ENCODE assay signal across 22 cellular contexts in genomic region chr17:4542726-4543191, GRCh38. TPM values are rescaled to one million over a fixed set of nuclear protein-coding genes. Genes with fewer than 3 reads are reported as not detected.
A peak's percentile ranks its signal among the peaks of the same experiment; 100 is the strongest.
DNase-seq lines count a peak whose midpoint lies in the region; ATAC-seq, FAIRE-seq and TF ChIP-seq lines count a peak whose summit lies in the region.
"Had no signal": no experiment of that assay in that cellular context is flagged by ENCODE, and none has a peak within 500 bp of the region (broad histone marks: within the 10 kb centered on the region; RNA-seq: fewer than 3 reads in every experiment).

No MANE protein-coding gene starts in this region.

- H3K27ac ChIP-seq in HepG2 (ENCODE audit: extremely low read length, insufficient read depth, low read length) (no peak overlapping the region), right lobe of liver (no peak overlapping the region), H1 (ENCODE audit: low read depth, low read length) (no peak overlapping the region), temporal lobe (ENCODE audit: low read depth, low read length) (peak overlapping the region; percentile 52)
- H3K27ac ChIP-seq: A549, C4-2B, Peyer's patch had no signal

- H3K4me1 Mint-ChIP-seq in stimulated activated effector memory CD8-positive, alpha-beta T cell treated with anti-CD3 and anti-CD28 coated beads, Interleukin-12 subunit alpha, Interleukin-12 subunit beta, amount 100 ng/mL, for 72 hours: no peaks in the 10 kb centered on the region
- no peaks in the 10 kb centered on the region for H3K4me1 Mint-ChIP-seq in HFFc6 (ENCODE audit: low read depth)

- ATAC-seq in HepG2 (no peak), right lobe of liver (no peak)
- no peak for ATAC-seq in stimulated activated effector memory CD8-positive, alpha-beta T cell treated with anti-CD3 and anti-CD28 coated beads, Interleukin-12 subunit alpha, Interleukin-12 subunit beta, amount 100 ng/mL, for 72 hours
- ATAC-seq: A549 had no signal

- H3K27me3 Mint-ChIP-seq in HFFc6 (ENCODE audit: insufficient read depth): peaks cover 6% of the 10 kb centered on the region

- H3K9me3 Mint-ChIP-seq in stimulated activated effector memory CD8-positive, alpha-beta T cell treated with anti-CD3 and anti-CD28 coated beads, Interleukin-12 subunit alpha, Interleukin-12 subunit beta, amount 100 ng/mL, for 72 hours: no peaks in the 10 kb centered on the region
- H3K9me3 Mint-ChIP-seq in HFFc6: no peaks in the 10 kb centered on the region

- no peak overlapping the region for H2BK12ac ChIP-seq in H1 (ENCODE audit: low read depth, low read length)

- no peak for TF ChIP-seq EP300 in HepG2 (IDR thresholded peaks at IDR 0.05; ENCODE audit: low read depth in 2 of 2, low read length in 2 of 2)
- no peak for TF ChIP-seq EP300 in HepG2 (CRISPR knock-in tag; IDR thresholded peaks at IDR 0.05; ENCODE audit: borderline replicate concordance)
- TF ChIP-seq EP300 in H1 (IDR thresholded peaks at IDR 0.05; ENCODE audit: borderline replicate concordance in 1 of 2, low read depth in 2 of 2, low read length in 2 of 2): no peak

- H3K79me2 ChIP-seq in HepG2 (ENCODE audit: insufficient read depth, low read length) (no peaks in the 10 kb centered on the region), H1 (ENCODE audit: control insufficient read depth in 1 of 2, insufficient read depth in 2 of 2, low read length in 2 of 2) (no peaks in the 10 kb centered on the region)

- no peak overlapping the region for H2BK15ac ChIP-seq in H1 (ENCODE audit: low read length)

- H2AFZ ChIP-seq in HepG2 (ENCODE audit: low read length) (no peak overlapping the region), H1 (ENCODE audit: low read length) (no peak overlapping the region)

- POLR2A ChIA-PET in HepG2 (lab: Yijun Ruan, JAX): interaction anchor here (0.9 kb wide), 1 partner anchor 16 kb away, joined by 3 read pairs; no protein-coding TSS in a partner anchor
- POLR2A ChIA-PET in H1 (lab: Charles Lee; ENCODE audit: partially characterized antibody): interaction anchor here (0.9 to 37.1 kb wide), 4 partner anchors 4 to 128 kb away, joined by 3 to 546 read pairs (median 275); partner anchors contain the start of genes GGT6 and MYBBP1A

- no peak for FAIRE-seq in HepG2 (lab: Jason Lieb, UNC)
- no peak for FAIRE-seq in H1 (lab: Jason Lieb, UNC)
- FAIRE-seq: A549 had no signal

- H3K4me3 ChIP-seq in HepG2 (replicated peaks in 1 of 3; ENCODE audit: insufficient read depth in 1 of 3, low read depth in 2 of 3, low read length in 3 of 3): no peak overlapping the region
- no peak overlapping the region for H3K4me3 ChIP-seq in right lobe of liver
- H3K4me3 ChIP-seq in H1 (ENCODE audit: extremely low read depth in 1 of 4, insufficient read depth in 2 of 4, low read depth in 3 of 4, low read length in 4 of 4): no peak overlapping the region
- H3K4me3 ChIP-seq: A549, Peyer's patch had no signal

- no peak overlapping the region for H3K56ac ChIP-seq in H1 (replicated peaks; ENCODE audit: insufficient read length, low read depth, low read length)

- in situ Hi-C loops in HepG2 (cut with HindIII; ENCODE audit: extremely low pct_ligation_motif_present, low pct_unique_long_range_greater_than_20kb): no loop called here

- TF ChIP-seq RAD21 in HepG2 (CRISPR knock-in tag; IDR thresholded peaks at IDR 0.05) (no peak), H1 (IDR thresholded peaks at IDR 0.05 in 1 of 2, conservative IDR thresholded peaks at IDR 0.05 in 1 of 2; ENCODE audit: low read depth in 2 of 2, low read length in 2 of 2) (no peak)

- H4K5ac ChIP-seq in H1 (ENCODE audit: insufficient read length, low read depth, low read length): no peak overlapping the region

- WGBS in HepG2 (ENCODE audit: low lambda C conversion rate): 94% methylated on average over 17 of the region's 19 CpGs
- 98% methylated on average over 9 of the region's 19 CpGs for WGBS in right lobe of liver (ENCODE audit: insufficient coverage, low coverage, low lambda C conversion rate, missing lambda C conversion rate)
- 98% methylated on average over 15 of the region's 19 CpGs; no CpG with 5 or more reads in 1 of the 2 experiments for WGBS in H1 (ENCODE audit: extremely low coverage in 1 of 2, insufficient coverage in 1 of 2, insufficient read length in 1 of 2, insufficient replicate concordance in 2 of 2, low coverage in 1 of 2, low lambda C conversion rate in 2 of 2, missing lambda C conversion rate in 1 of 2), 2 experiments

- no peak overlapping the region for H2BK120ac ChIP-seq in H1 (replicated peaks; ENCODE audit: low read depth, low read length)

- H3K4ac ChIP-seq in H1 (replicated peaks; ENCODE audit: insufficient read length, low read depth, low read length): no peak overlapping the region

- no peak overlapping the region for H2AK5ac ChIP-seq in H1 (ENCODE audit: low read depth, low read length)

- no peak overlapping the region for H3K4me2 ChIP-seq in HepG2 (ENCODE audit: low read depth, low read length)
- H3K4me2 ChIP-seq in H1 (ENCODE audit: insufficient read depth in 1 of 2, low read depth in 2 of 2, low read length in 2 of 2): no peak overlapping the region
- H3K4me2 ChIP-seq: A549, SK-N-SH had no signal

- no peak for TF ChIP-seq CTCF in HepG2 (CRISPR knock-in tag; IDR thresholded peaks at IDR 0.05)
- TF ChIP-seq CTCF in right lobe of liver (IDR thresholded peaks at IDR 0.05): no peak
- TF ChIP-seq CTCF in H1 (IDR thresholded peaks at IDR 0.05; ENCODE audit: control extremely low read depth in 1 of 3, insufficient read depth in 1 of 3, low read depth in 1 of 3, low read length in 3 of 3): no peak
- no peak for TF ChIP-seq CTCF in HFFc6 (IDR thresholded peaks at IDR 0.05)

- H3K27me3 ChIP-seq in HepG2 (ENCODE audit: control insufficient read depth in 1 of 2, insufficient read depth in 2 of 2, low read length in 2 of 2) (no peaks in the 10 kb centered on the region), right lobe of liver (no peaks in the 10 kb centered on the region), H1 (replicated peaks in 1 of 4; ENCODE audit: control insufficient read depth in 3 of 4, extremely low read depth in 1 of 4, insufficient read depth in 3 of 4, low read length in 3 of 4) (no peaks in the 10 kb centered on the region)
- H3K27me3 ChIP-seq: Peyer's patch had no signal

- BruUV-seq in HepG2 (replicated peaks; lab: Mats Ljungman, UMichigan): no TSS peak

- no peak overlapping the region for H3K14ac ChIP-seq in H1 (ENCODE audit: insufficient read length)

- intact Hi-C loops in HepG2 (cut with micrococcal nuclease; ENCODE audit: unreplicated experiment) (no loop called here), right lobe of liver (cut with DNase I) (loop anchor here in 1 of 2 donors (10.0 kb wide), 1 partner anchor 118 kb away; no protein-coding TSS in a partner anchor)

- no peaks in the 10 kb centered on the region for H3K79me1 ChIP-seq in H1 (ENCODE audit: low read depth, low read length)

- H3K9me3 ChIP-seq in HepG2 (ENCODE audit: low read length) (no peaks in the 10 kb centered on the region), right lobe of liver (no peaks in the 10 kb centered on the region), H1 (ENCODE audit: insufficient read depth in 2 of 2, low read depth in 1 of 2, low read length in 1 of 2) (no peaks in the 10 kb centered on the region)
- H3K9me3 ChIP-seq: A549, Peyer's patch, SK-N-SH had no signal

- no peak for TF ChIP-seq POLR2A in HepG2 (IDR thresholded peaks at IDR 0.05; ENCODE audit: insufficient read depth in 1 of 2, low read depth in 2 of 2, low read length in 2 of 2)
- no peak for TF ChIP-seq POLR2A in right lobe of liver (IDR thresholded peaks at IDR 0.05)
- TF ChIP-seq POLR2A in H1 (IDR thresholded peaks at IDR 0.05; ENCODE audit: control extremely low read depth in 1 of 2, low read depth in 2 of 2, low read length in 2 of 2): no peak

- 0 out of 2 replicates have a peak overlapping the region, but pooled peaks have one; percentile 68 for H4K8ac ChIP-seq in H1 (ENCODE audit: extremely low read depth, insufficient read depth, low read length)

- H3K36me3 ChIP-seq in HepG2 (replicated peaks in 1 of 2; ENCODE audit: control insufficient read depth in 1 of 2, insufficient read depth in 2 of 2, low read length in 2 of 2) (peaks cover 39 to 80% of the 10 kb centered on the region in 2 experiments), right lobe of liver (peaks cover 0 to 44% (median 8%) of the 10 kb centered on the region in 4 donors), H1 (ENCODE audit: control insufficient read depth in 2 of 4, insufficient read depth in 4 of 4, low read length in 3 of 4) (peaks cover 33 to 83% (median 57%) of the 10 kb centered on the region in 4 experiments)

- H3K23ac ChIP-seq in H1 (ENCODE audit: insufficient read length): no peak overlapping the region

- H4K91ac ChIP-seq in H1 (replicated peaks; ENCODE audit: insufficient read length, low read length): no peak overlapping the region

- CTCF ChIA-PET in HepG2 (lab: Yijun Ruan, JAX; ENCODE audit: low intra/inter-chr PET ratio, low total read pairs) (no interaction called here), H1 (lab: Charles Lee; ENCODE audit: partially characterized antibody) (interaction anchor here (1.1 to 1.3 kb wide), 3 partner anchors 23 to 81 kb away, joined by 3 to 4 read pairs (median 4); no protein-coding TSS in a partner anchor)

- H3K27ac Mint-ChIP-seq in stimulated activated effector memory CD8-positive, alpha-beta T cell treated with anti-CD3 and anti-CD28 coated beads, Interleukin-12 subunit alpha, Interleukin-12 subunit beta, amount 100 ng/mL, for 72 hours: no peak overlapping the region
- no peak overlapping the region for H3K27ac Mint-ChIP-seq in HFFc6

- peaks cover 86% of the 10 kb centered on the region for H3K36me3 Mint-ChIP-seq in stimulated activated effector memory CD8-positive, alpha-beta T cell treated with anti-CD3 and anti-CD28 coated beads, Interleukin-12 subunit alpha, Interleukin-12 subunit beta, amount 100 ng/mL, for 72 hours
- no peaks in the 10 kb centered on the region for H3K36me3 Mint-ChIP-seq in HFFc6 (ENCODE audit: low read depth)

- no peaks in the 10 kb centered on the region for H3K23me2 ChIP-seq in H1 (ENCODE audit: low read depth, low read length)

- no peak overlapping the region for H2BK5ac ChIP-seq in H1 (ENCODE audit: low read depth, low read length)

- no peak overlapping the region for H2BK20ac ChIP-seq in H1 (ENCODE audit: low read length)

- H3K9ac ChIP-seq in HepG2 (ENCODE audit: insufficient read depth, low read depth, low read length) (no peak overlapping the region), H1 (replicated peaks in 1 of 4; ENCODE audit: extremely low read depth in 1 of 4, low read depth in 3 of 4, low read length in 3 of 4) (no peak overlapping the region)
- H3K9ac ChIP-seq: SK-N-SH had no signal

- DNase-seq in HepG2 (ENCODE audit: low spot score) (no peak), right lobe of liver (no peak), H1 (ENCODE audit: low read depth in 1 of 2, low spot score in 2 of 2) (no peak), HFFc6 (no peak)
- DNase-seq in stimulated activated effector memory CD8-positive, alpha-beta T cell treated with anti-CD3 and anti-CD28 coated beads, Interleukin-12 subunit alpha, Interleukin-12 subunit beta, amount 100 ng/mL, for 72 hours (ENCODE audit: low spot score in 2 of 2): no peak
- DNase-seq: COR-L47, DMS153, IMR-90, NCI-H1105, NCI-H1694, NCI-H2107, NCI-H2227 treated with DMSO at 0.1 percent for 48 hours, NCI-H524 treated with DMSO at 0.1 percent for 48 hours, Peyer's patch, SHP77, SK-N-SH had no signal

- H3K4me1 ChIP-seq in HepG2 (ENCODE audit: insufficient read depth, low read length) (peaks cover 9% of the 10 kb centered on the region; the same call in 1 of the 2 replicates), right lobe of liver (no peaks in the 10 kb centered on the region), H1 (replicated peaks in 1 of 4; ENCODE audit: control insufficient read depth in 3 of 4, insufficient read depth in 4 of 4, low read length in 3 of 4) (no peaks in the 10 kb centered on the region)
- H3K4me1 ChIP-seq: A549 had no signal

- H3K18ac ChIP-seq in H1 (ENCODE audit: extremely low read depth, low read length): no peak overlapping the region

- 0 out of 2 replicates have a peak, but pooled peaks cover 2% of the 10 kb centered on the region for H4K20me1 ChIP-seq in HepG2 (ENCODE audit: insufficient read depth, low read length)
- H4K20me1 ChIP-seq in H1 (replicated peaks in 1 of 2; ENCODE audit: control insufficient read depth in 1 of 2, insufficient read depth in 2 of 2, low read length in 2 of 2): peaks cover 7 to 38% of the 10 kb centered on the region in 2 experiments

- no peak overlapping the region for H3K4me3 Mint-ChIP-seq in stimulated activated effector memory CD8-positive, alpha-beta T cell treated with anti-CD3 and anti-CD28 coated beads, Interleukin-12 subunit alpha, Interleukin-12 subunit beta, amount 100 ng/mL, for 72 hours
- H3K4me3 Mint-ChIP-seq in HFFc6: no peak overlapping the region

RNA-seq across cellular contexts. Expression of gene MYBBP1A, which starts 12.4 kb away (rescaled TPM):
- 40.4 and 54.8 TPM in 2 replicates for total RNA-seq in HepG2 (2016; rRNA removed; fragmentation: Illumina TruSeq; extraction: Trizol)
- total RNA-seq in HepG2 (2016; cell fraction: cytosol; rRNA removed; fragmentation: Illumina TruSeq; extraction: Trizol; ENCODE audit: low read depth): 58.9 and 65.5 TPM in 2 replicates
- 35.1 and 61.8 TPM in 2 replicates for total RNA-seq in HepG2 (2016; cell fraction: insoluble cytoplasmic fraction; rRNA removed; fragmentation: Illumina TruSeq; extraction: Trizol)
- 24.4 and 24.9 TPM in 2 replicates for total RNA-seq in HepG2 (2016; cell fraction: membrane; rRNA removed; fragmentation: Illumina TruSeq; extraction: Trizol)
- total RNA-seq in HepG2 (2016; cell fraction: nucleus; rRNA removed; fragmentation: Illumina TruSeq; extraction: Trizol): 52.0 and 62.6 TPM in 2 replicates
- polyA plus RNA-seq in HepG2 (2011; rRNA removed): 18.6 and 28.4 TPM in 2 replicates
- 9.7 and 12.5 TPM in 2 replicates for polyA plus RNA-seq in HepG2 (2011; cell fraction: cytosol; rRNA removed)
- polyA plus RNA-seq in HepG2 (2011; cell fraction: nucleus; rRNA removed): 158 and 176 TPM in 2 replicates
- 28.0 and 41.5 TPM in 2 replicates for polyA plus RNA-seq in HepG2 (2012)
- 7.8 and 7.9 TPM in 2 replicates for polyA plus RNA-seq in HepG2 (2016; cell fraction: cytosol; fragmentation: Illumina TruSeq; extraction: Trizol; ENCODE audit: low read depth)
- polyA plus RNA-seq in HepG2 (2016; cell fraction: insoluble cytoplasmic fraction; fragmentation: Illumina TruSeq; extraction: Trizol; ENCODE audit: low read depth): 28.2 and 32.7 TPM in 2 replicates
- 9.0 and 12.1 TPM in 2 replicates for polyA plus RNA-seq in HepG2 (2016; cell fraction: membrane; fragmentation: Illumina TruSeq; extraction: Trizol; ENCODE audit: low read depth)
- 146 and 160 TPM in 2 replicates for polyA plus RNA-seq in HepG2 (2016; cell fraction: nucleus; fragmentation: Illumina TruSeq; extraction: Trizol; ENCODE audit: insufficient read depth, low read depth)
- 50.2 and 100 TPM in 2 replicates for polyA minus RNA-seq in HepG2 (2011; rRNA and poly(A)+ RNA removed; ENCODE audit: low replicate concordance)
- 19.4 and 21.0 TPM in 2 replicates for polyA minus RNA-seq in HepG2 (2011; cell fraction: cytosol; rRNA and poly(A)+ RNA removed)
- polyA minus RNA-seq in HepG2 (2011; cell fraction: nucleus; rRNA and poly(A)+ RNA removed): 53.3 and 54.8 TPM in 2 replicates
- 10 to 100 TPM; 16.3 to 32.0 (median 23.7) TPM for total RNA-seq in right lobe of liver
- 151 and 153 TPM in 2 replicates for total RNA-seq in H1 (2021; fragmentation: NEBNext Ultra II Directional; extraction: Animal tissue kit (Norgen Biotek cat#: 25700))
- polyA plus RNA-seq in H1 (2011; rRNA removed): 46.8 and 79.9 TPM in 2 replicates
- 58.4 TPM for polyA plus RNA-seq in H1 (2011; cell fraction: cytosol; rRNA removed)
- polyA plus RNA-seq in H1 (2011; cell fraction: nucleus; rRNA removed): 266 TPM
- polyA plus RNA-seq in H1 (2012, experiment 1 of 2): 98.7 to 125 TPM (median 120 TPM) in 4 replicates
- polyA plus RNA-seq in H1 (2012, experiment 2 of 2): 114 TPM
- polyA plus RNA-seq in H1 (2013, experiment 1 of 2): 74.0 TPM
- 63.6 TPM for polyA plus RNA-seq in H1 (2013, experiment 2 of 2)
- 87.5 and 109 TPM in 2 replicates for polyA minus RNA-seq in H1 (2011; rRNA and poly(A)+ RNA removed)
- polyA minus RNA-seq in H1 (2011; cell fraction: cytosol; rRNA and poly(A)+ RNA removed): 88.4 TPM
- polyA minus RNA-seq in H1 (2011; cell fraction: nucleus; rRNA and poly(A)+ RNA removed): 116 TPM
- 16.2 TPM for total RNA-seq in temporal lobe
- 10 to 100 TPM; 65.9 to 80.8 (median 71.8) TPM for total RNA-seq in HFFc6 (2021; fragmentation: NEBNext Ultra II Directional; extraction: Animal tissue kit (Norgen Biotek cat#: 25700))

RNA-seq across cellular contexts. Expression of gene GGT6, which starts 17.6 kb away (rescaled TPM):
- total RNA-seq in HepG2 (2016; rRNA removed; fragmentation: Illumina TruSeq; extraction: Trizol) (0.70 and 0.80 TPM in 2 replicates), right lobe of liver (under 1 TPM; 0.09 to 0.92 (median 0.27) TPM), temporal lobe (not detected)
- 0.20 and 0.26 TPM in 2 replicates for total RNA-seq in HepG2 (2016; cell fraction: cytosol; rRNA removed; fragmentation: Illumina TruSeq; extraction: Trizol; ENCODE audit: low read depth)
- total RNA-seq in HepG2 (2016; cell fraction: insoluble cytoplasmic fraction; rRNA removed; fragmentation: Illumina TruSeq; extraction: Trizol): 0.68 and 1.1 TPM in 2 replicates
- 0.59 and 0.62 TPM in 2 replicates for total RNA-seq in HepG2 (2016; cell fraction: membrane; rRNA removed; fragmentation: Illumina TruSeq; extraction: Trizol)
- 0.28 and 0.37 TPM in 2 replicates for total RNA-seq in HepG2 (2016; cell fraction: nucleus; rRNA removed; fragmentation: Illumina TruSeq; extraction: Trizol)
- polyA plus RNA-seq in HepG2 (2011; rRNA removed) (0.14 and 0.16 TPM in 2 replicates), H1 (2011; rRNA removed) (0.18 and 0.30 TPM in 2 replicates)
- 0.10 and 0.12 TPM in 2 replicates for polyA plus RNA-seq in HepG2 (2011; cell fraction: cytosol; rRNA removed)
- 0.09 and 0.43 TPM in 2 replicates for polyA plus RNA-seq in HepG2 (2011; cell fraction: nucleus; rRNA removed)
- 0.24 and 0.29 TPM in 2 replicates for polyA plus RNA-seq in HepG2 (2012)
- polyA plus RNA-seq in HepG2 (2016; cell fraction: cytosol; fragmentation: Illumina TruSeq; extraction: Trizol; ENCODE audit: low read depth): 0.24 and 0.27 TPM in 2 replicates
- polyA plus RNA-seq in HepG2 (2016; cell fraction: insoluble cytoplasmic fraction; fragmentation: Illumina TruSeq; extraction: Trizol; ENCODE audit: low read depth): 0.71 and 1.2 TPM in 2 replicates
- polyA plus RNA-seq in HepG2 (2016; cell fraction: membrane; fragmentation: Illumina TruSeq; extraction: Trizol; ENCODE audit: low read depth): 0.50 and 0.52 TPM in 2 replicates
- 1.1 and 1.5 TPM in 2 replicates for polyA plus RNA-seq in HepG2 (2016; cell fraction: nucleus; fragmentation: Illumina TruSeq; extraction: Trizol; ENCODE audit: insufficient read depth, low read depth)
- polyA minus RNA-seq in HepG2 (2011; rRNA and poly(A)+ RNA removed; ENCODE audit: low replicate concordance): 0.38 TPM in 1 of 2 replicates, not detected in the other
- not detected in 2 replicates for polyA minus RNA-seq in HepG2 (2011; cell fraction: cytosol; rRNA and poly(A)+ RNA removed)
- polyA minus RNA-seq in HepG2 (2011; cell fraction: nucleus; rRNA and poly(A)+ RNA removed): 0.12 TPM in 1 of 2 replicates, not detected in the other
- total RNA-seq in H1 (2021; fragmentation: NEBNext Ultra II Directional; extraction: Animal tissue kit (Norgen Biotek cat#: 25700)): not detected in 2 replicates
- polyA plus RNA-seq in H1 (2011; cell fraction: cytosol; rRNA removed): 0.16 TPM
- 0.04 TPM for polyA plus RNA-seq in H1 (2011; cell fraction: nucleus; rRNA removed)
- polyA plus RNA-seq in H1 (2012, experiment 1 of 2): 0.11 to 0.15 TPM in 2 of 4 replicates, not detected in the others
- not detected for polyA plus RNA-seq in H1 (2012, experiment 2 of 2)
- 0.02 TPM for polyA plus RNA-seq in H1 (2013, experiment 1 of 2)
- polyA plus RNA-seq in H1 (2013, experiment 2 of 2): 0.07 TPM
- 0.09 TPM in 1 of 2 replicates, not detected in the other for polyA minus RNA-seq in H1 (2011; rRNA and poly(A)+ RNA removed)
- polyA minus RNA-seq in H1 (2011; cell fraction: cytosol; rRNA and poly(A)+ RNA removed): not detected
- polyA minus RNA-seq in H1 (2011; cell fraction: nucleus; rRNA and poly(A)+ RNA removed): 0.90 TPM
- total RNA-seq in HFFc6 (2021; fragmentation: NEBNext Ultra II Directional; extraction: Animal tissue kit (Norgen Biotek cat#: 25700)): not detected
- total RNA-seq: H4, IMR-90, LHCN-M2 had no signal
- polyA plus RNA-seq: A549, IMR-90, SK-N-SH had no signal

RNA-seq across cellular contexts. Expression of gene SMTNL2, which starts 41.6 kb away (rescaled TPM):
- 5.1 and 5.8 TPM in 2 replicates for total RNA-seq in HepG2 (2016; rRNA removed; fragmentation: Illumina TruSeq; extraction: Trizol)
- total RNA-seq in HepG2 (2016; cell fraction: cytosol; rRNA removed; fragmentation: Illumina TruSeq; extraction: Trizol; ENCODE audit: low read depth): 1.5 and 1.6 TPM in 2 replicates
- total RNA-seq in HepG2 (2016; cell fraction: insoluble cytoplasmic fraction; rRNA removed; fragmentation: Illumina TruSeq; extraction: Trizol): 5.3 and 5.8 TPM in 2 replicates
- total RNA-seq in HepG2 (2016; cell fraction: membrane; rRNA removed; fragmentation: Illumina TruSeq; extraction: Trizol): 4.8 and 5.0 TPM in 2 replicates
- total RNA-seq in HepG2 (2016; cell fraction: nucleus; rRNA removed; fragmentation: Illumina TruSeq; extraction: Trizol): 3.0 and 4.2 TPM in 2 replicates
- polyA plus RNA-seq in HepG2 (2011; rRNA removed): 0.41 and 1.1 TPM in 2 replicates
- polyA plus RNA-seq in HepG2 (2011; cell fraction: cytosol; rRNA removed): 0.38 and 0.64 TPM in 2 replicates
- 0.42 and 0.95 TPM in 2 replicates for polyA plus RNA-seq in HepG2 (2011; cell fraction: nucleus; rRNA removed)
- 0.58 and 0.69 TPM in 2 replicates for polyA plus RNA-seq in HepG2 (2012)
- polyA plus RNA-seq in HepG2 (2016; cell fraction: cytosol; fragmentation: Illumina TruSeq; extraction: Trizol; ENCODE audit: low read depth): 1.8 TPM in 2 replicates
- polyA plus RNA-seq in HepG2 (2016; cell fraction: insoluble cytoplasmic fraction; fragmentation: Illumina TruSeq; extraction: Trizol; ENCODE audit: low read depth): 7.9 and 8.6 TPM in 2 replicates
- 2.3 and 3.2 TPM in 2 replicates for polyA plus RNA-seq in HepG2 (2016; cell fraction: membrane; fragmentation: Illumina TruSeq; extraction: Trizol; ENCODE audit: low read depth)
- 5.8 and 9.1 TPM in 2 replicates for polyA plus RNA-seq in HepG2 (2016; cell fraction: nucleus; fragmentation: Illumina TruSeq; extraction: Trizol; ENCODE audit: insufficient read depth, low read depth)
- polyA minus RNA-seq in HepG2 (2011; rRNA and poly(A)+ RNA removed; ENCODE audit: low replicate concordance): 1.9 TPM in 1 of 2 replicates, not detected in the other
- polyA minus RNA-seq in HepG2 (2011; cell fraction: cytosol; rRNA and poly(A)+ RNA removed): 0.70 and 0.99 TPM in 2 replicates
- 0.13 TPM in 1 of 2 replicates, not detected in the other for polyA minus RNA-seq in HepG2 (2011; cell fraction: nucleus; rRNA and poly(A)+ RNA removed)
- under 1 TPM in 3 of 6 experiments, not detected in 3; 0.12 to 0.25 (median 0.14) TPM for total RNA-seq in right lobe of liver
- total RNA-seq in H1 (2021; fragmentation: NEBNext Ultra II Directional; extraction: Animal tissue kit (Norgen Biotek cat#: 25700)): 3.7 and 4.5 TPM in 2 replicates
- polyA plus RNA-seq in H1 (2011; rRNA removed): 3.6 and 4.6 TPM in 2 replicates
- 3.4 TPM for polyA plus RNA-seq in H1 (2011; cell fraction: cytosol; rRNA removed)
- 4.5 TPM for polyA plus RNA-seq in H1 (2011; cell fraction: nucleus; rRNA removed)
- 3.3 to 6.3 TPM (median 4.1 TPM) in 4 replicates for polyA plus RNA-seq in H1 (2012, experiment 1 of 2)
- polyA plus RNA-seq in H1 (2012, experiment 2 of 2): 4.5 TPM
- polyA plus RNA-seq in H1 (2013, experiment 1 of 2): 2.9 TPM
- 2.2 TPM for polyA plus RNA-seq in H1 (2013, experiment 2 of 2)
- 3.0 and 3.1 TPM in 2 replicates for polyA minus RNA-seq in H1 (2011; rRNA and poly(A)+ RNA removed)
- 4.0 TPM for polyA minus RNA-seq in H1 (2011; cell fraction: cytosol; rRNA and poly(A)+ RNA removed)
- 2.3 TPM for polyA minus RNA-seq in H1 (2011; cell fraction: nucleus; rRNA and poly(A)+ RNA removed)
- 2.5 TPM for total RNA-seq in temporal lobe
- not detected for total RNA-seq in HFFc6 (2021; fragmentation: NEBNext Ultra II Directional; extraction: Animal tissue kit (Norgen Biotek cat#: 25700))
- total RNA-seq: HT-29, IMR-90, LHCN-M2 had no signal
- polyA plus RNA-seq: IMR-90, SK-N-SH had no signal

RNA-seq across cellular contexts. Expression of gene SPNS2, which starts 44.1 kb away (rescaled TPM):
- not detected in 2 replicates for total RNA-seq in HepG2 (2016; rRNA removed; fragmentation: Illumina TruSeq; extraction: Trizol)
- not detected in 2 replicates for total RNA-seq in HepG2 (2016; cell fraction: cytosol; rRNA removed; fragmentation: Illumina TruSeq; extraction: Trizol; ENCODE audit: low read depth)
- not detected in 2 replicates for total RNA-seq in HepG2 (2016; cell fraction: insoluble cytoplasmic fraction; rRNA removed; fragmentation: Illumina TruSeq; extraction: Trizol)
- total RNA-seq in HepG2 (2016; cell fraction: membrane; rRNA removed; fragmentation: Illumina TruSeq; extraction: Trizol): not detected in 2 replicates
- total RNA-seq in HepG2 (2016; cell fraction: nucleus; rRNA removed; fragmentation: Illumina TruSeq; extraction: Trizol): not detected in 2 replicates
- 0.01 and 0.03 TPM in 2 replicates for polyA plus RNA-seq in HepG2 (2011; rRNA removed)
- polyA plus RNA-seq in HepG2 (2011; cell fraction: cytosol; rRNA removed): 0.03 and 0.05 TPM in 2 replicates
- polyA plus RNA-seq in HepG2 (2011; cell fraction: nucleus; rRNA removed): 0.14 TPM in 1 of 2 replicates, not detected in the other
- polyA plus RNA-seq in HepG2 (2012): 0.16 and 0.34 TPM in 2 replicates
- polyA plus RNA-seq in HepG2 (2016; cell fraction: cytosol; fragmentation: Illumina TruSeq; extraction: Trizol; ENCODE audit: low read depth): not detected in 2 replicates
- polyA plus RNA-seq in HepG2 (2016; cell fraction: insoluble cytoplasmic fraction; fragmentation: Illumina TruSeq; extraction: Trizol; ENCODE audit: low read depth): not detected in 2 replicates
- polyA plus RNA-seq in HepG2 (2016; cell fraction: membrane; fragmentation: Illumina TruSeq; extraction: Trizol; ENCODE audit: low read depth): not detected in 2 replicates
- polyA plus RNA-seq in HepG2 (2016; cell fraction: nucleus; fragmentation: Illumina TruSeq; extraction: Trizol; ENCODE audit: insufficient read depth, low read depth): not detected in 2 replicates
- 0.16 TPM in 1 of 2 replicates, not detected in the other for polyA minus RNA-seq in HepG2 (2011; rRNA and poly(A)+ RNA removed; ENCODE audit: low replicate concordance)
- polyA minus RNA-seq in HepG2 (2011; cell fraction: cytosol; rRNA and poly(A)+ RNA removed): not detected in 2 replicates
- not detected in 2 replicates for polyA minus RNA-seq in HepG2 (2011; cell fraction: nucleus; rRNA and poly(A)+ RNA removed)
- total RNA-seq in right lobe of liver: 10 to 100 TPM in 1 of 6 experiments, 1 to 10 TPM in 5; 3.0 to 12.4 (median 7.3) TPM
- 0.98 and 1.5 TPM in 2 replicates for total RNA-seq in H1 (2021; fragmentation: NEBNext Ultra II Directional; extraction: Animal tissue kit (Norgen Biotek cat#: 25700))
- 1.2 and 1.9 TPM in 2 replicates for polyA plus RNA-seq in H1 (2011; rRNA removed)
- polyA plus RNA-seq in H1 (2011; cell fraction: cytosol; rRNA removed): 1.5 TPM
- polyA plus RNA-seq in H1 (2011; cell fraction: nucleus; rRNA removed): 2.6 TPM
- polyA plus RNA-seq in H1 (2012, experiment 1 of 2): 0.51 to 1.6 TPM (median 1.4 TPM) in 4 replicates
- polyA plus RNA-seq in H1 (2012, experiment 2 of 2): 1.4 TPM
- polyA plus RNA-seq in H1 (2013, experiment 1 of 2): 0.77 TPM
- polyA plus RNA-seq in H1 (2013, experiment 2 of 2): 0.83 TPM
- 0.35 and 1.6 TPM in 2 replicates for polyA minus RNA-seq in H1 (2011; rRNA and poly(A)+ RNA removed)
- 0.59 TPM for polyA minus RNA-seq in H1 (2011; cell fraction: cytosol; rRNA and poly(A)+ RNA removed)
- polyA minus RNA-seq in H1 (2011; cell fraction: nucleus; rRNA and poly(A)+ RNA removed): 1.5 TPM
- total RNA-seq in temporal lobe: 7.9 TPM
- total RNA-seq in HFFc6 (2021; fragmentation: NEBNext Ultra II Directional; extraction: Animal tissue kit (Norgen Biotek cat#: 25700)): not detected
- polyA plus RNA-seq: IMR-90 had no signal
